ENCODE assay signal across 18 cellular contexts in the genomic region with DNA sequence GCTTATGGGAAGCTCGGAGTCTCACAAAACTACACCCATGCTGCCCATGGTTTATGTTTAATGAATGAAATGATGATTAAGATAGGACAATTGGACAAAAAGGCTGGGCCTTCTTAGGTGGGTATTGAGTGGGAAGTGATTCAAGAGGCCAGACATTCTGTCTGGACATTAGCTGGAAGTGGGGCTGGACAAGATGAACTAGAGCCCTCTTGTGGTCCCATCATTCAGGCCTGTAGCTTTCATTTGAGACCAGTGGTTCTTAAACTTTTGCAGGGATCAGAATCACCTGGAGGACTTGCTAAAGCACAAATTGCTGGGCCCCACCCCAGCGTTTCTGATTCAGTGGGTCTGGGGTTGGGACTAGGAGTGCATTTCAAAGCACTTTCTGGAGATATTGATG.
DNase-seq lines count a peak whose midpoint lies in the region; ATAC-seq and TF ChIP-seq lines count a peak whose summit lies in the region.
"Had no signal": no experiment of that assay in that cellular context is flagged by ENCODE, and none has a peak within 500 bp of the region (broad histone marks: within the 10 kb centered on the region; RNA-seq: fewer than 3 reads in every experiment).

No MANE protein-coding gene starts in this region.

- peak; percentile 18; the same call in 1 of the 2 replicates for TF ChIP-seq CTCF in AG10803 (conservative IDR thresholded peaks at IDR 0.05; ENCODE audit: low read length)
- peak; percentile 16; the same call in 1 of the 2 replicates for TF ChIP-seq CTCF in HFFc6 (IDR thresholded peaks at IDR 0.05)
- no peak for TF ChIP-seq CTCF in astrocyte of the spinal cord (IDR thresholded peaks at IDR 0.05; ENCODE audit: low read depth, low read length)
- peak in 1 of 3 experiments; percentile 12 for TF ChIP-seq CTCF in esophagus muscularis mucosa (IDR thresholded peaks at IDR 0.05)

- WGBS in esophagus muscularis mucosa: 80% methylated on average over 2 of the region's 2 CpGs

- no peaks in the 10 kb centered on the region for H3K4me1 Mint-ChIP-seq in HFFc6 (ENCODE audit: low read depth)
- H3K4me1 Mint-ChIP-seq: immature natural killer cell had no signal

- no peak overlapping the region for H3K27ac ChIP-seq in esophagus muscularis mucosa (replicated peaks in 1 of 4)
- H3K27ac ChIP-seq: body of pancreas, spleen had no signal

- H3K27ac Mint-ChIP-seq in HFFc6: no peak overlapping the region
- H3K27ac Mint-ChIP-seq: immature natural killer cell; stimulated activated naive CD8-positive, alpha-beta T cell treated with anti-CD3 and anti-CD28 coated beads, Interleukin-15, Interleukin-2, amounts not matched to agents 100 ng/mL and 50 ng/mL, for 24 hours had no signal

- peaks cover 24% of the 10 kb centered on the region for H3K9me3 Mint-ChIP-seq in HFFc6

- H3K4me3 Mint-ChIP-seq in HFFc6: no peak overlapping the region
- H3K4me3 Mint-ChIP-seq: immature natural killer cell; stimulated activated naive CD8-positive, alpha-beta T cell treated with anti-CD3 and anti-CD28 coated beads, Interleukin-15, Interleukin-2, amounts not matched to agents 100 ng/mL and 50 ng/mL, for 24 hours had no signal

- H3K36me3 Mint-ChIP-seq in HFFc6 (ENCODE audit: low read depth): 0 out of 2 replicates have a peak, but pooled peaks cover 9% of the 10 kb centered on the region

- intact Hi-C loops in left ventricle myocardium superior (cut with micrococcal nuclease) (no loop called here), esophagus muscularis mucosa (cut with DNase I) (no loop called here)

- peaks cover 0 to 15% (median 9%) of the 10 kb centered on the region in 4 donors for H3K9me3 ChIP-seq in esophagus muscularis mucosa

- H3K27me3 Mint-ChIP-seq in HFFc6 (ENCODE audit: insufficient read depth): peaks cover 3% of the 10 kb centered on the region
- H3K27me3 Mint-ChIP-seq: stimulated activated naive CD8-positive, alpha-beta T cell treated with anti-CD3 and anti-CD28 coated beads, Interleukin-15, Interleukin-2, amounts not matched to agents 100 ng/mL and 50 ng/mL, for 24 hours had no signal

- TF ChIP-seq EP300 in esophagus muscularis mucosa (IDR thresholded peaks at IDR 0.05): no peak

- DNase-seq in AG10803 (ENCODE audit: low read depth) (no peak), HFFc6 (no peak), astrocyte of the spinal cord (ENCODE audit: low read depth, low spot score) (peak; percentile 1), left ventricle myocardium superior (no peak), esophagus muscularis mucosa (ENCODE audit: extremely low spot score) (no peak)
- no peak for DNase-seq in activated T-cell treated with anti-CD3 and anti-CD28 coated beads, Interleukin-2, amount 50 U/mL, for 1 hour
- DNase-seq: activated CD4-positive, CD25-positive, alpha-beta regulatory T cell treated with anti-CD3 and anti-CD28 coated beads, Interleukin-2, amount 50 U/mL, for 72 hours; body of pancreas; C1 segment of cervical spinal cord; HCEC 1CT; immature natural killer cell; NCI-H1417; OCI-M1; spleen; T-helper 1 cell had no signal

- TF ChIP-seq POLR2A in esophagus muscularis mucosa (IDR thresholded peaks at IDR 0.05; ENCODE audit: low read depth): no peak

- in situ Hi-C loops in astrocyte of the spinal cord (cut with HindIII; ENCODE audit: low sequenced_read_pairs): no loop called here

- no peak overlapping the region for H3K4me3 ChIP-seq in AG10803 (ENCODE audit: low read length)
- no peak overlapping the region for H3K4me3 ChIP-seq in astrocyte of the spinal cord (ENCODE audit: low read depth, low read length)
- H3K4me3 ChIP-seq in esophagus muscularis mucosa: no peak overlapping the region
- H3K4me3 ChIP-seq: body of pancreas, spleen had no signal

- no peaks in the 10 kb centered on the region for H3K27me3 ChIP-seq in esophagus muscularis mucosa
- H3K27me3 ChIP-seq: body of pancreas, spleen had no signal

- peaks cover 0 to 12% (median 0%) of the 10 kb centered on the region in 4 donors for H3K36me3 ChIP-seq in esophagus muscularis mucosa

- H3K4me1 ChIP-seq in esophagus muscularis mucosa: peaks cover 31 to 47% (median 38%) of the 10 kb centered on the region in 4 donors

- ATAC-seq in left ventricle myocardium superior (peak; percentile 29), GM18502 (IDR thresholded peaks at IDR 0.05; ENCODE audit: poor library complexity, unreplicated experiment) (no peak), HG02938 (IDR thresholded peaks at IDR 0.05; ENCODE audit: unreplicated experiment) (no peak)
- ATAC-seq: body of pancreas had no signal
